In the genomic region with DNA sequence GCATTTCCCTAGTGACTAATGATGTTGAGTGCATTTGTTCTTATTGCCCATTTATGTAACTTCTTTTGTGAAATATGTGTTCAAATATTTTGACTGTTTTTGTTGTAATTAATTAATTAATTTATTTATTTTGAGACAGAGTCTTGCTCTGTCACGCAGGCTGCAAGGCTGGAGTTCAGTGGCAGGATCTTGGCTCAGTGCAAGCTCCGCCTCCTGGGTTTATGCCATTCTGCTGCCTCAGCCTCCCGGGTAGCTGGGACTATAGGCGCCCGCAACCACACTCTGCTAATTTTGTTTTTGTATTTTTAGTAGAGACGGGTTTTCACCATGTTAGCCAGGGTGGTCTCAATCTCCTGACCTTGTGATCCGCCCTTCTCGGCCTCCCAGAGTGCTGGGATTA, we compare ENCODE assay signal across 1 cellular context.
TF ChIP-seq lines count a peak whose summit lies in the region.

No MANE protein-coding gene starts in this region.

TF ChIP-seq in GM12878, 131 proteins besides CTCF, POLR2A, EP300 and RAD21 (continued from another document):
- TF ChIP-seq REST (IDR thresholded peaks at IDR 0.05; ENCODE audit: low read depth, low read length), result no peak
- no peak for TF ChIP-seq SMAD5 (IDR thresholded peaks at IDR 0.05; ENCODE audit: low read depth)
- TF ChIP-seq BCL3 (IDR thresholded peaks at IDR 0.05; ENCODE audit: borderline replicate concordance, insufficient read depth, low read depth, low read length, poor library complexity, severe bottlenecking), result no peak
- TF ChIP-seq ZZZ3 (IDR thresholded peaks at IDR 0.05; ENCODE audit: control insufficient read depth, insufficient read length, low read depth), result no peak
- TF ChIP-seq, protein P1, sequence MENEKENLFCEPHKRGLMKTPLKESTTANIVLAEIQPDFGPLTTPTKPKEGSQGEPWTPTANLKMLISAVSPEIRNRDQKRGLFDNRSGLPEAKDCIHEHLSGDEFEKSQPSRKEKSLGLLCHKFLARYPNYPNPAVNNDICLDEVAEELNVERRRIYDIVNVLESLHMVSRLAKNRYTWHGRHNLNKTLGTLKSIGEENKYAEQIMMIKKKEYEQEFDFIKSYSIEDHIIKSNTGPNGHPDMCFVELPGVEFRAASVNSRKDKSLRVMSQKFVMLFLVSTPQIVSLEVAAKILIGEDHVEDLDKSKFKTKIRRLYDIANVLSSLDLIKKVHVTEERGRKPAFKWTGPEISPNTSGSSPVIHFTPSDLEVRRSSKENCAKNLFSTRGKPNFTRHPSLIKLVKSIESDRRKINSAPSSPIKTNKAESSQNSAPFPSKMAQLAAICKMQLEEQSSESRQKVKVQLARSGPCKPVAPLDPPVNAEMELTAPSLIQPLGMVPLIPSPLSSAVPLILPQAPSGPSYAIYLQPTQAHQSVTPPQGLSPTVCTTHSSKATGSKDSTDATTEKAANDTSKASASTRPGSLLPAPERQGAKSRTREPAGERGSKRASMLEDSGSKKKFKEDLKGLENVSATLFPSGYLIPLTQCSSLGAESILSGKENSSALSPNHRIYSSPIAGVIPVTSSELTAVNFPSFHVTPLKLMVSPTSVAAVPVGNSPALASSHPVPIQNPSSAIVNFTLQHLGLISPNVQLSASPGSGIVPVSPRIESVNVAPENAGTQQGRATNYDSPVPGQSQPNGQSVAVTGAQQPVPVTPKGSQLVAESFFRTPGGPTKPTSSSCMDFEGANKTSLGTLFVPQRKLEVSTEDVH (IDR thresholded peaks at IDR 0.05; ENCODE audit: low read depth, partially characterized antibody), result no peak
- no peak for TF ChIP-seq BACH1 (IDR thresholded peaks at IDR 0.05; ENCODE audit: borderline replicate concordance)
- TF ChIP-seq, protein P2, sequence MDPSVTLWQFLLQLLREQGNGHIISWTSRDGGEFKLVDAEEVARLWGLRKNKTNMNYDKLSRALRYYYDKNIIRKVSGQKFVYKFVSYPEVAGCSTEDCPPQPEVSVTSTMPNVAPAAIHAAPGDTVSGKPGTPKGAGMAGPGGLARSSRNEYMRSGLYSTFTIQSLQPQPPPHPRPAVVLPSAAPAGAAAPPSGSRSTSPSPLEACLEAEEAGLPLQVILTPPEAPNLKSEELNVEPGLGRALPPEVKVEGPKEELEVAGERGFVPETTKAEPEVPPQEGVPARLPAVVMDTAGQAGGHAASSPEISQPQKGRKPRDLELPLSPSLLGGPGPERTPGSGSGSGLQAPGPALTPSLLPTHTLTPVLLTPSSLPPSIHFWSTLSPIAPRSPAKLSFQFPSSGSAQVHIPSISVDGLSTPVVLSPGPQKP (IDR thresholded peaks at IDR 0.05; ENCODE audit: low read depth, low read length), result no peak
- TF ChIP-seq NFYA (IDR thresholded peaks at IDR 0.05; ENCODE audit: borderline replicate concordance, low read depth, low read length), result no peak
- TF ChIP-seq, protein P3, sequence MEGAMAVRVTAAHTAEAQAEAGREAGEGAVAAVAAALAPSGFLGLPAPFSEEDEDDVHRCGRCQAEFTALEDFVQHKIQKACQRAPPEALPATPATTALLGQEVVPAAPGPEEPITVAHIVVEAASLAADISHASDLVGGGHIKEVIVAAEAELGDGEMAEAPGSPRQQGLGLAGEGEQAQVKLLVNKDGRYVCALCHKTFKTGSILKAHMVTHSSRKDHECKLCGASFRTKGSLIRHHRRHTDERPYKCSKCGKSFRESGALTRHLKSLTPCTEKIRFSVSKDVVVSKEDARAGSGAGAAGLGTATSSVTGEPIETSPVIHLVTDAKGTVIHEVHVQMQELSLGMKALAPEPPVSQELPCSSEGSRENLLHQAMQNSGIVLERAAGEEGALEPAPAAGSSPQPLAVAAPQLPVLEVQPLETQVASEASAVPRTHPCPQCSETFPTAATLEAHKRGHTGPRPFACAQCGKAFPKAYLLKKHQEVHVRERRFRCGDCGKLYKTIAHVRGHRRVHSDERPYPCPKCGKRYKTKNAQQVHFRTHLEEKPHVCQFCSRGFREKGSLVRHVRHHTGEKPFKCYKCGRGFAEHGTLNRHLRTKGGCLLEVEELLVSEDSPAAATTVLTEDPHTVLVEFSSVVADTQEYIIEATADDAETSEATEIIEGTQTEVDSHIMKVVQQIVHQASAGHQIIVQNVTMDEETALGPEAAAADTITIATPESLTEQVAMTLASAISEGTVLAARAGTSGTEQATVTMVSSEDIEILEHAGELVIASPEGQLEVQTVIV (IDR thresholded peaks at IDR 0.05; ENCODE audit: borderline replicate concordance, partially characterized antibody), result no peak
- TF ChIP-seq EGR1 (IDR thresholded peaks at IDR 0.05; ENCODE audit: borderline replicate concordance in 1 of 2, low read depth in 2 of 2, low read length in 2 of 2), result no peak
